ENCODE assay signal across 13 cellular contexts in the genomic region with DNA sequence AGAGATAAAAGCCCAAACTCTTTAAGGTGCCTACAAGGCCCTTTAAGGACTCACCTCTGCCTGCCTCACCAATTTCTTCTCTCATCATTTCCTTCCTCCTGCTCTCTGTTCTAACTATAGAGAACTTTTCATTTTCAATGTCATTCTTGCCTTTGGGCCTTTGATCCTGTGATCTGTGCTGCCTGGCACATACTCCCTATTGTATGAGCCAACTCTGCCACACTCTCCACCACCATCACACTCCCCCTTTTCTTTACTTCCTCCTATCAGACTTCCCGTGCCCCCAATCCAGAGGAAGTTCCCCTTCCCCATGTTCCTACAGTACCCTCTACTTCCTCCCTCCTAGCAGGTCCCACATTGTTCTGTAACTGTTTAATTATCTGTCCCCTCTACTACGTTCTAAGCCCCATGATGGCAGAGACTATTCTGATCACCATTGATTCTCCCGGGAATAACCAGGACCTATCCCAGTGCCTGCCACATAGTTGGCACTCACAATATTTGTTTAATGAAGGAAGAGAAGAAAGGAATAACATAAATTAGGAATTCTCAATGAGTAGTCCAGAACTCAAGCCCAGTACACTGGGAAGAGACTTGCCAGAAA. TPM values are rescaled to one million over a fixed set of nuclear protein-coding genes. Genes with fewer than 3 reads are reported as not detected.
DNase-seq lines count a peak whose midpoint lies in the region; ATAC-seq and TF ChIP-seq lines count a peak whose summit lies in the region.
"Had no signal": no experiment of that assay in that cellular context is flagged by ENCODE, and none has a peak within 500 bp of the region (broad histone marks: within the 10 kb centered on the region; RNA-seq: fewer than 3 reads in every experiment).

No MANE protein-coding gene starts in this region.

- no peaks in the 10 kb centered on the region for H3K27me3 Mint-ChIP-seq in stimulated activated naive CD8-positive, alpha-beta T cell treated with anti-CD3 and anti-CD28 coated beads, Interleukin-15, Interleukin-2, amounts not matched to agents 100 ng/mL and 50 ng/mL, for 24 hours
- H3K27me3 Mint-ChIP-seq in stimulated activated naive CD8-positive, alpha-beta T cell treated with anti-CD3 and anti-CD28 coated beads, Interleukin-15, amount 100 ng/mL, for 72 hours = peaks cover 12% of the 10 kb centered on the region
- H3K27me3 Mint-ChIP-seq in activated naive CD8-positive, alpha-beta T cell treated with anti-CD3 and anti-CD28 coated beads, Interleukin-2, amount 50 U/mL, for 24 hours = no peaks in the 10 kb centered on the region

- H3K4me1 Mint-ChIP-seq in stimulated activated naive CD8-positive, alpha-beta T cell treated with anti-CD3 and anti-CD28 coated beads, Interleukin-15, Interleukin-2, amounts not matched to agents 100 ng/mL and 50 ng/mL, for 24 hours (ENCODE audit: low read depth) = peaks cover 81% of the 10 kb centered on the region
- no peaks in the 10 kb centered on the region for H3K4me1 Mint-ChIP-seq in stimulated activated naive CD8-positive, alpha-beta T cell treated with anti-CD3 and anti-CD28 coated beads, Interleukin-15, amount 100 ng/mL, for 72 hours
- H3K4me1 Mint-ChIP-seq in activated naive CD8-positive, alpha-beta T cell treated with anti-CD3 and anti-CD28 coated beads, Interleukin-2, amount 50 U/mL, for 24 hours = peaks cover 80% of the 10 kb centered on the region

- H3K27me3 ChIP-seq in mucosa of rectum (ENCODE audit: control insufficient read depth in 2 of 2, insufficient read depth in 2 of 2, low read length in 2 of 2) (no peaks in the 10 kb centered on the region), A673 (replicated peaks; ENCODE audit: insufficient read depth, low read depth, low read length, poor library complexity) (no peaks in the 10 kb centered on the region)

- no peak for ATAC-seq in stimulated activated naive CD8-positive, alpha-beta T cell treated with anti-CD3 and anti-CD28 coated beads, Interleukin-15, amount 100 ng/mL, for 72 hours
- no peak for ATAC-seq in activated naive CD8-positive, alpha-beta T cell treated with anti-CD3 and anti-CD28 coated beads, Interleukin-2, amount 50 U/mL, for 24 hours
- ATAC-seq in GM21619 (IDR thresholded peaks at IDR 0.05; ENCODE audit: unreplicated experiment) = no peak

- H3K9me3 ChIP-seq in mucosa of rectum (ENCODE audit: control insufficient read depth in 2 of 2, low read length in 2 of 2) = no peaks in the 10 kb centered on the region
- H3K9me3 ChIP-seq in A673 (ENCODE audit: low read depth, low read length, poor library complexity, severe bottlenecking) = no peaks in the 10 kb centered on the region

- CTCF ChIA-PET in A673 (lab: Charles Lee) = no interaction called here

- H3K4me3 Mint-ChIP-seq in stimulated activated naive CD8-positive, alpha-beta T cell treated with anti-CD3 and anti-CD28 coated beads, Interleukin-15, Interleukin-2, amounts not matched to agents 100 ng/mL and 50 ng/mL, for 24 hours = no peak overlapping the region
- no peak overlapping the region for H3K4me3 Mint-ChIP-seq in stimulated activated naive CD8-positive, alpha-beta T cell treated with anti-CD3 and anti-CD28 coated beads, Interleukin-15, amount 100 ng/mL, for 72 hours
- no peak overlapping the region for H3K4me3 Mint-ChIP-seq in activated naive CD8-positive, alpha-beta T cell treated with anti-CD3 and anti-CD28 coated beads, Interleukin-2, amount 50 U/mL, for 24 hours

- no peak for DNase-seq in stimulated activated naive CD8-positive, alpha-beta T cell treated with anti-CD3 and anti-CD28 coated beads, Interleukin-15, amount 100 ng/mL, for 72 hours
- no peak for DNase-seq in activated naive CD8-positive, alpha-beta T cell treated with anti-CD3 and anti-CD28 coated beads, Interleukin-2, amount 50 U/mL, for 24 hours
- DNase-seq in DMS153 treated with DMSO at 0.1 percent for 48 hours (lab: John Stamatoyannopoulos, UW; ENCODE audit: unreplicated experiment) (no peak), NCI-H774 (lab: John Stamatoyannopoulos, UW) (no peak), A673 (ENCODE audit: low spot score) (no peak)
- DNase-seq: amniotic stem cell, COR-L47, erythroblast, NCI-H1694 had no signal

- no TSS peak for BruUV-seq in A673 (replicated peaks; lab: Mats Ljungman, UMichigan)

- intact Hi-C loops in A673 (cut with micrococcal nuclease; ENCODE audit: unreplicated experiment) = no loop called here

- H3K9me3 Mint-ChIP-seq in stimulated activated naive CD8-positive, alpha-beta T cell treated with anti-CD3 and anti-CD28 coated beads, Interleukin-15, Interleukin-2, amounts not matched to agents 100 ng/mL and 50 ng/mL, for 24 hours = no peaks in the 10 kb centered on the region
- H3K9me3 Mint-ChIP-seq in stimulated activated naive CD8-positive, alpha-beta T cell treated with anti-CD3 and anti-CD28 coated beads, Interleukin-15, amount 100 ng/mL, for 72 hours = no peaks in the 10 kb centered on the region
- no peaks in the 10 kb centered on the region for H3K9me3 Mint-ChIP-seq in activated naive CD8-positive, alpha-beta T cell treated with anti-CD3 and anti-CD28 coated beads, Interleukin-2, amount 50 U/mL, for 24 hours

- H3K27ac Mint-ChIP-seq in stimulated activated naive CD8-positive, alpha-beta T cell treated with anti-CD3 and anti-CD28 coated beads, Interleukin-15, Interleukin-2, amounts not matched to agents 100 ng/mL and 50 ng/mL, for 24 hours = peak overlapping the region; percentile 59
- H3K27ac Mint-ChIP-seq in stimulated activated naive CD8-positive, alpha-beta T cell treated with anti-CD3 and anti-CD28 coated beads, Interleukin-15, amount 100 ng/mL, for 72 hours = peak overlapping the region in 1 of 2 donors; percentile 0
- peak overlapping the region; percentile 10 for H3K27ac Mint-ChIP-seq in activated naive CD8-positive, alpha-beta T cell treated with anti-CD3 and anti-CD28 coated beads, Interleukin-2, amount 50 U/mL, for 24 hours

- no peak overlapping the region for H3K9ac ChIP-seq in mucosa of rectum (ENCODE audit: low read depth in 1 of 2, low read length in 2 of 2)
- H3K9ac ChIP-seq: parathyroid adenoma had no signal

- POLR2A ChIA-PET in A673 (lab: Charles Lee; ENCODE audit: low non-redundant PET) = no interaction called here

- no peak for TF ChIP-seq CTCF in A673 (conservative IDR thresholded peaks at IDR 0.05; ENCODE audit: low read depth, low read length)

- H3K4me3 ChIP-seq in mucosa of rectum (ENCODE audit: low read length in 2 of 2) (no peak overlapping the region), A673 (ENCODE audit: low read depth, low read length, poor library complexity, severe bottlenecking) (no peak overlapping the region)

- H3K27ac ChIP-seq in mucosa of rectum (ENCODE audit: low read depth in 2 of 2, low read length in 2 of 2) (peak overlapping the region; percentile 24 to 64), A673 (ENCODE audit: low read depth, low read length, poor library complexity, severe bottlenecking) (no peak overlapping the region)
- H3K27ac ChIP-seq: parathyroid adenoma had no signal

- H3K4me1 ChIP-seq in mucosa of rectum (ENCODE audit: control insufficient read depth in 2 of 2, insufficient read depth in 2 of 2, low read length in 2 of 2) (peaks cover 22 to 29% of the 10 kb centered on the region in 2 donors), A673 (ENCODE audit: insufficient read depth, low read length, poor library complexity, severe bottlenecking) (no peaks in the 10 kb centered on the region)
- H3K4me1 ChIP-seq: parathyroid adenoma had no signal

- H3K36me3 Mint-ChIP-seq in stimulated activated naive CD8-positive, alpha-beta T cell treated with anti-CD3 and anti-CD28 coated beads, Interleukin-15, Interleukin-2, amounts not matched to agents 100 ng/mL and 50 ng/mL, for 24 hours (ENCODE audit: low read depth) = no peaks in the 10 kb centered on the region
- peaks cover 2% of the 10 kb centered on the region for H3K36me3 Mint-ChIP-seq in activated naive CD8-positive, alpha-beta T cell treated with anti-CD3 and anti-CD28 coated beads, Interleukin-2, amount 50 U/mL, for 24 hours (ENCODE audit: low read depth)

- H3K36me3 ChIP-seq in mucosa of rectum (ENCODE audit: control insufficient read depth in 2 of 2, insufficient read depth in 2 of 2, low read length in 2 of 2) = no peaks in the 10 kb centered on the region
- H3K36me3 ChIP-seq in A673 (ENCODE audit: insufficient read depth, low read length, poor library complexity, severe bottlenecking) = no peaks in the 10 kb centered on the region

RNA-seq across cellular contexts. Expression of gene ADAM19, which starts 27.6 kb away (rescaled TPM):
- 1.7 and 2.3 TPM in 2 replicates for total RNA-seq in A673 (2021)
